ENCODE assay signal across 6 cellular contexts in the genomic region with DNA sequence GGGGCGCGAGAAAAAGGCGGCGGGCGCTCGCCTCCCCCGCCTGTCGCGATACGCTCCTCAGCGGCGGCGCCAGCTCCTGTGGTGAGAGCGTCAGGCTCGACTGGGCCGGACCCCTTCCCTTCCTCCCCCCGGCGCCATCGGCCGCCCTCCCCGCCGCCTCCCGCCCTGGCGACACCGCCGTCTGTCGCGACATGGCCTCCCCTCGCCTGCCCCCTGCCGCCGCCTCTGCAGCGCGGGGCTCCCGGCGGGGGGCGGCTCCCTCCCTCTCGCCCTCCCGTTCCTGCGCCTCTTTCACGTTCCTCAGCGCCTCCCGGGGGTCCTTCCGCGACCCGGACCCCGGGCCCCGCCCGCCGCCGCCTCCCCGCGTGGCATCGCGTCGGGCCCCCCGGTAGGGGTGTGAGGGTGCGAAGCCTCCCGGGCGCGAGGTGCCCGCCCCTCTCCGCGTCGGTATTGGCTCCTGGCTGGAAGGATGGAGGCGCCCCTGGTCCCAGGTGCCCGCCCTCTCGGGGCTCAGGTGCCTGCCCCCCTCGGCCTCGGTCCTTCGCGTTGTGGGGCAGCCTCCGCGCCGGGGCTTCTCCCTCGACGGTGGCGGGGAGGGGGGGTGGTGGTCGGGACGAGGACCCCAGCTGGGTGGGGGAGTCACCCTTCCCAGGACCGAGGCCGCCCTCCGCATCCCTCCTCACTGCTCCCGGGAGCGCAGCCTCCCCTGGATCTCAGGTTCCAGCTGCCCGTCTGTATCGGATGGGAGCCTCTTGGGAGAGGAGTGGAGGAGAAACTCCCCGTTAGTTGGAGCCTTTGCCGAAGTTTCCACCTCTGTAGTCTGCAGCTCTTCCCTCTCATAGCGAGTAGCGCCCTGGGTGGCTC. TPM values are rescaled to one million over a fixed set of nuclear protein-coding genes. Genes with fewer than 3 reads are reported as not detected.
A peak's percentile ranks its signal among the peaks of the same experiment; 100 is the strongest.
DNase-seq lines count a peak whose midpoint lies in the region; ATAC-seq and TF ChIP-seq lines count a peak whose summit lies in the region.

No MANE protein-coding gene starts in this region.

- peaks cover 15 to 31% of the 10 kb centered on the region in 2 experiments for H3K4me1 ChIP-seq in HCT116 (ENCODE audit: control insufficient read depth in 1 of 2, insufficient read depth in 2 of 2, low read length in 2 of 2)

- no peaks in the 10 kb centered on the region for H4K20me1 ChIP-seq in HCT116 (ENCODE audit: insufficient read depth)

- CTCF ChIA-PET in HCT116 (lab: Charles Lee), result interaction anchor here (1.3 kb wide), 1 partner anchor 51 kb away, joined by 4 read pairs; the partner anchor contains the start of gene MBOAT7

- peaks cover 15% of the 10 kb centered on the region for H3K36me3 Mint-ChIP-seq in activated T-helper 1 cell treated with anti-CD3 and anti-CD28 coated beads, Interleukin-12 subunit alpha, Interleukin-12 subunit beta, Interleukin-2, Interleukin-4 antibody, amounts not matched to agents 30 ng/mL and 10 ng/mL and 1 ng/mL, durations not matched to agents 14 hours and 24 hours and 36 hours (ENCODE audit: low read depth)

- ATAC-seq in HCT116 (no peak), GM19397 (IDR thresholded peaks at IDR 0.05; ENCODE audit: unreplicated experiment) (no peak)

- no peaks in the 10 kb centered on the region for H3K9me3 Mint-ChIP-seq in activated T-helper 1 cell treated with anti-CD3 and anti-CD28 coated beads, Interleukin-12 subunit alpha, Interleukin-12 subunit beta, Interleukin-2, Interleukin-4 antibody, amounts not matched to agents 30 ng/mL and 10 ng/mL and 1 ng/mL, durations not matched to agents 14 hours and 24 hours and 36 hours

- H3K79me2 ChIP-seq in HCT116 (ENCODE audit: insufficient read depth, low read length), result peaks cover 52% of the 10 kb centered on the region

- intact Hi-C loops in HCT116 (cut with micrococcal nuclease), result loop anchor here (1.0 kb wide), 1 partner anchor 21 kb away; the partner anchor contains the start of gene LENG1
- intact Hi-C loops in activated T-helper 1 cell treated with anti-CD3 and anti-CD28 coated beads, Interleukin-12 subunit alpha, Interleukin-12 subunit beta, Interleukin-2, Interleukin-4 antibody, amounts not matched to agents 30 ng/mL and 10 ng/mL and 1 ng/mL, durations not matched to agents 14 hours and 24 hours and 36 hours (cut with micrococcal nuclease), result loop anchor here (1.0 to 10.0 kb wide), 12 partner anchors 21 to 1517 kb away; partner anchors contain the start of genes LENG1, LENG8, LENG9 and MYADM

- RAD21 ChIA-PET in HCT116 (lab: Charles Lee; ENCODE audit: low non-redundant PET in 1 of 2, low total read pairs in 2 of 2, uncharacterized antibody in 2 of 2, unreplicated experiment in 2 of 2), result no interaction called here

- peak overlapping the region; percentile 92 for H3K27ac Mint-ChIP-seq in activated T-helper 1 cell treated with anti-CD3 and anti-CD28 coated beads, Interleukin-12 subunit alpha, Interleukin-12 subunit beta, Interleukin-2, Interleukin-4 antibody, amounts not matched to agents 30 ng/mL and 10 ng/mL and 1 ng/mL, durations not matched to agents 14 hours and 24 hours and 36 hours

- peaks cover 21 to 24% of the 10 kb centered on the region in 2 experiments; a peak in 3 of 4 replicates for H3K36me3 ChIP-seq in HCT116 (ENCODE audit: control insufficient read depth in 1 of 2, insufficient read depth in 2 of 2, low read length in 2 of 2)

- DNase-seq in HCT116 (ENCODE audit: low read depth, low spot score), result no peak
- DNase-seq in activated T-helper 1 cell treated with anti-CD3 and anti-CD28 coated beads, Interleukin-12 subunit alpha, Interleukin-12 subunit beta, Interleukin-2, Interleukin-4 antibody, amounts not matched to agents 30 ng/mL and 10 ng/mL and 1 ng/mL, durations not matched to agents 14 hours and 24 hours and 36 hours (ENCODE audit: low spot score), result no peak
- DNase-seq in left kidney (ENCODE audit: low read depth, low spot score), result peak; percentile 71
- no peak for DNase-seq in NCI-H446 treated with DMSO at 0.1 percent for 48 hours (lab: John Stamatoyannopoulos, UW)
- DNase-seq in AG08395 (ENCODE audit: low spot score), result no peak

- no peak for TF ChIP-seq POLR2A in HCT116 (IDR thresholded peaks at IDR 0.05; ENCODE audit: borderline replicate concordance, extremely low read depth, insufficient read depth, insufficient read length)

- H3K27me3 ChIP-seq in HCT116 (ENCODE audit: insufficient read depth, low read length), result no peaks in the 10 kb centered on the region

- no peak for TF ChIP-seq RAD21 in HCT116 (IDR thresholded peaks at IDR 0.05; ENCODE audit: low read depth)

- peak overlapping the region; percentile 76 to 82 for H3K4me3 ChIP-seq in HCT116 (replicated peaks in 1 of 2; ENCODE audit: low read depth in 1 of 2, low read length in 2 of 2)

- H3K9me2 ChIP-seq in HCT116 (ENCODE audit: insufficient read depth), result no peaks in the 10 kb centered on the region

- H3K4me2 ChIP-seq in HCT116 (ENCODE audit: low read length), result peak overlapping the region; percentile 92

- 0 out of 6 replicates have a peak, but pooled peaks of 1 of the 3 experiments have one; percentile 17 for TF ChIP-seq CTCF in HCT116 (IDR thresholded peaks at IDR 0.05 in 2 of 3, conservative IDR thresholded peaks at IDR 0.05 in 1 of 3; ENCODE audit: borderline replicate concordance in 1 of 3, insufficient read depth in 1 of 3, low read depth in 2 of 3, low read length in 2 of 3)

- POLR2A ChIA-PET in HCT116 (lab: Charles Lee), result interaction anchor here (1.0 to 1.7 kb wide), 5 partner anchors 15 to 62 kb away, joined by 3 to 26 read pairs (median 3); partner anchors contain the start of genes MBOAT7 and RPS9

- H3K4me3 Mint-ChIP-seq in activated T-helper 1 cell treated with anti-CD3 and anti-CD28 coated beads, Interleukin-12 subunit alpha, Interleukin-12 subunit beta, Interleukin-2, Interleukin-4 antibody, amounts not matched to agents 30 ng/mL and 10 ng/mL and 1 ng/mL, durations not matched to agents 14 hours and 24 hours and 36 hours, result peak overlapping the region; percentile 93

- BruUV-seq in HCT116 (replicated peaks; lab: Mats Ljungman, UMichigan), result no TSS peak

- peak overlapping the region; percentile 77 for H3K27ac ChIP-seq in HCT116 (ENCODE audit: low read depth, low read length)

- no peaks in the 10 kb centered on the region for H3K27me3 Mint-ChIP-seq in activated T-helper 1 cell treated with anti-CD3 and anti-CD28 coated beads, Interleukin-12 subunit alpha, Interleukin-12 subunit beta, Interleukin-2, Interleukin-4 antibody, amounts not matched to agents 30 ng/mL and 10 ng/mL and 1 ng/mL, durations not matched to agents 14 hours and 24 hours and 36 hours (ENCODE audit: insufficient read depth)

- peak overlapping the region; percentile 96 for H3K9ac ChIP-seq in HCT116 (ENCODE audit: low read length)

- H3K4me1 Mint-ChIP-seq in activated T-helper 1 cell treated with anti-CD3 and anti-CD28 coated beads, Interleukin-12 subunit alpha, Interleukin-12 subunit beta, Interleukin-2, Interleukin-4 antibody, amounts not matched to agents 30 ng/mL and 10 ng/mL and 1 ng/mL, durations not matched to agents 14 hours and 24 hours and 36 hours (ENCODE audit: low read depth), result peaks cover 42% of the 10 kb centered on the region

- H2AFZ ChIP-seq in HCT116 (ENCODE audit: low read depth, low read length, poor library complexity, severe bottlenecking), result no peak overlapping the region

- no peaks in the 10 kb centered on the region for H3K9me3 ChIP-seq in HCT116 (ENCODE audit: control insufficient read depth in 1 of 2, insufficient read depth in 1 of 2, low read depth in 1 of 2, low read length in 2 of 2)

TF ChIP-seq in HCT116, 20 proteins besides CTCF, POLR2A, EP300 and RAD21:
- TF ChIP-seq JUND (IDR thresholded peaks at IDR 0.05), result no peak
- peak; percentile 49; the same call in 1 of the 2 replicates for TF ChIP-seq ZFX (IDR thresholded peaks at IDR 0.05)

RNA-seq across cellular contexts. Expression of gene CNOT3, which starts 0.6 kb away (rescaled TPM):
- 76.7 TPM for total RNA-seq in HCT116 (2021; ENCODE audit: unreplicated experiment)
- polyA plus RNA-seq in HCT116 (2012), result 84.0 and 93.2 TPM in 2 replicates
- total RNA-seq in activated T-helper 1 cell treated with anti-CD3 and anti-CD28 coated beads, Interleukin-12 subunit alpha, Interleukin-12 subunit beta, Interleukin-2, Interleukin-4 antibody, amounts not matched to agents 30 ng/mL and 10 ng/mL and 1 ng/mL, durations not matched to agents 14 hours and 24 hours and 36 hours, result 70.0 and 73.2 TPM in 2 replicates

RNA-seq across cellular contexts. Expression of gene LENG1, which starts 21.4 kb away (rescaled TPM):
- 7.6 TPM for total RNA-seq in HCT116 (2021; ENCODE audit: unreplicated experiment)
- 6.8 and 8.0 TPM in 2 replicates for polyA plus RNA-seq in HCT116 (2012)
- total RNA-seq in activated T-helper 1 cell treated with anti-CD3 and anti-CD28 coated beads, Interleukin-12 subunit alpha, Interleukin-12 subunit beta, Interleukin-2, Interleukin-4 antibody, amounts not matched to agents 30 ng/mL and 10 ng/mL and 1 ng/mL, durations not matched to agents 14 hours and 24 hours and 36 hours, result 5.8 and 6.6 TPM in 2 replicates

RNA-seq across cellular contexts. Expression of gene PRPF31, which starts 22.6 kb away (rescaled TPM):
- total RNA-seq in HCT116 (2021; ENCODE audit: unreplicated experiment), result 99.0 TPM
- polyA plus RNA-seq in HCT116 (2012), result 79.3 and 86.8 TPM in 2 replicates
- 110 and 118 TPM in 2 replicates for total RNA-seq in activated T-helper 1 cell treated with anti-CD3 and anti-CD28 coated beads, Interleukin-12 subunit alpha, Interleukin-12 subunit beta, Interleukin-2, Interleukin-4 antibody, amounts not matched to agents 30 ng/mL and 10 ng/mL and 1 ng/mL, durations not matched to agents 14 hours and 24 hours and 36 hours

RNA-seq across cellular contexts. Expression of gene TFPT, which starts 22.7 kb away (rescaled TPM):
- 7.1 TPM for total RNA-seq in HCT116 (2021; ENCODE audit: unreplicated experiment)
- 6.4 and 8.0 TPM in 2 replicates for polyA plus RNA-seq in HCT116 (2012)
- total RNA-seq in activated T-helper 1 cell treated with anti-CD3 and anti-CD28 coated beads, Interleukin-12 subunit alpha, Interleukin-12 subunit beta, Interleukin-2, Interleukin-4 antibody, amounts not matched to agents 30 ng/mL and 10 ng/mL and 1 ng/mL, durations not matched to agents 14 hours and 24 hours and 36 hours, result 31.1 and 33.4 TPM in 2 replicates

RNA-seq across cellular contexts. Expression of gene TMC4, which starts 34.8 kb away (rescaled TPM):
- 60.3 TPM for total RNA-seq in HCT116 (2021; ENCODE audit: unreplicated experiment)
- polyA plus RNA-seq in HCT116 (2012), result 72.2 and 90.5 TPM in 2 replicates
- total RNA-seq in activated T-helper 1 cell treated with anti-CD3 and anti-CD28 coated beads, Interleukin-12 subunit alpha, Interleukin-12 subunit beta, Interleukin-2, Interleukin-4 antibody, amounts not matched to agents 30 ng/mL and 10 ng/mL and 1 ng/mL, durations not matched to agents 14 hours and 24 hours and 36 hours, result 0.73 and 0.83 TPM in 2 replicates
